1 cellular context compared by ENCODE assay signal in the genomic region with DNA sequence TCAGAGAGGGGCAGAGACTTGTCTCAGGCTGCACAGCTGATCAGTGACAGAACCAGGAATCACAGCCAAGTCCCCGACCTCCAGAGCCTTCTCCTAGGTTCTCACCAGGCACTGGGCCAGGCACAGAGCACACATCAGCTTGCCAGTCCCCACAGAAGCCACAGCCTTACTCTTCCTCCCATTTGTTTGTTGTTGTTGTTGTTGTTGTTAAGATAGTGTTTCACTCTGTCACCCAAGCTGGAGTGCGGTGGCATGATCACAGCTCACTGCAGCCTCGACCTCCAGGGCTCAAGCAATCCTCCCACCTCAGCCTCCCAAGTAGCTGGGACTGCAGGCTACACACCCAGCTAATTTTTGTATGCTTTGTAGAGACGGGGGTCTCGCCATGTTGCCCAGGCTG.
TF ChIP-seq lines count a peak whose summit lies in the region.

No MANE protein-coding gene starts in this region.

TF ChIP-seq in HepG2, 621 proteins besides CTCF, POLR2A, EP300 and RAD21:
- TF ChIP-seq ZNF768 (CRISPR knock-in tag; IDR thresholded peaks at IDR 0.05): peak; percentile 74; the same call in 1 of the 2 replicates
- TF ChIP-seq, protein P1, sequence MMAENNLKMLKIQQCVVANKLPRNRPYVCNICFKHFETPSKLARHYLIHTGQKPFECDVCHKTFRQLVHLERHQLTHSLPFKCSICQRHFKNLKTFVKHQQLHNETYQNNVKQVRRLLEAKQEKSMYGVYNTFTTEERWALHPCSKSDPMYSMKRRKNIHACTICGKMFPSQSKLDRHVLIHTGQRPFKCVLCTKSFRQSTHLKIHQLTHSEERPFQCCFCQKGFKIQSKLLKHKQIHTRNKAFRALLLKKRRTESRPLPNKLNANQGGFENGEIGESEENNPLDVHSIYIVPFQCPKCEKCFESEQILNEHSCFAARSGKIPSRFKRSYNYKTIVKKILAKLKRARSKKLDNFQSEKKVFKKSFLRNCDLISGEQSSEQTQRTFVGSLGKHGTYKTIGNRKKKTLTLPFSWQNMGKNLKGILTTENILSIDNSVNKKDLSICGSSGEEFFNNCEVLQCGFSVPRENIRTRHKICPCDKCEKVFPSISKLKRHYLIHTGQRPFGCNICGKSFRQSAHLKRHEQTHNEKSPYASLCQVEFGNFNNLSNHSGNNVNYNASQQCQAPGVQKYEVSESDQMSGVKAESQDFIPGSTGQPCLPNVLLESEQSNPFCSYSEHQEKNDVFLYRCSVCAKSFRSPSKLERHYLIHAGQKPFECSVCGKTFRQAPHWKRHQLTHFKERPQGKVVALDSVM (CRISPR knock-in tag; IDR thresholded peaks at IDR 0.05): 0 out of 2 replicates have a peak, but pooled peaks have one; percentile 48
- TF ChIP-seq, protein P2, sequence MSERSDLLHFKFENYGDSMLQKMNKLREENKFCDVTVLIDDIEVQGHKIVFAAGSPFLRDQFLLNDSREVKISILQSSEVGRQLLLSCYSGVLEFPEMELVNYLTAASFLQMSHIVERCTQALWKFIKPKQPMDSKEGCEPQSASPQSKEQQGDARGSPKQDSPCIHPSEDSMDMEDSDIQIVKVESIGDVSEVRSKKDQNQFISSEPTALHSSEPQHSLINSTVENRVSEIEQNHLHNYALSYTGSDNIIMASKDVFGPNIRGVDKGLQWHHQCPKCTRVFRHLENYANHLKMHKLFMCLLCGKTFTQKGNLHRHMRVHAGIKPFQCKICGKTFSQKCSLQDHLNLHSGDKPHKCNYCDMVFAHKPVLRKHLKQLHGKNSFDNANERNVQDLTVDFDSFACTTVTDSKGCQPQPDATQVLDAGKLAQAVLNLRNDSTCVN (CRISPR knock-in tag; IDR thresholded peaks at IDR 0.05; ENCODE audit: borderline replicate concordance): no peak
- TF ChIP-seq HNF4A (CRISPR knock-in tag; IDR thresholded peaks at IDR 0.05): no peak
- TF ChIP-seq, protein P3, sequence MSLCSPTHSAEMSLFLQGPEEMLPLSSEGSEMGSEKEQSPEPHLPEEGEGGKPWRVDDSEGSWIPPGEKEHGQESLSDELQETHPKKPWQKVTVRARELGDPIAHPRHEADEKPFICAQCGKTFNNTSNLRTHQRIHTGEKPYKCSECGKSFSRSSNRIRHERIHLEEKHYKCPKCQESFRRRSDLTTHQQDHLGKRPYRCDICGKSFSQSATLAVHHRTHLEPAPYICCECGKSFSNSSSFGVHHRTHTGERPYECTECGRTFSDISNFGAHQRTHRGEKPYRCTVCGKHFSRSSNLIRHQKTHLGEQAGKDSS (CRISPR knock-in tag; IDR thresholded peaks at IDR 0.05; ENCODE audit: borderline replicate concordance, low read depth): no peak
TF ChIP-seq in HepG2: peak in this region for 2.
